ENCODE assay signal across 8 cellular contexts in genomic region chr10:68275600-68276126, GRCh38. TPM values are rescaled to one million over a fixed set of nuclear protein-coding genes. Genes with fewer than 3 reads are reported as not detected.
"Had no signal": no experiment of that assay in that cellular context is flagged by ENCODE, and none has a peak within 500 bp of the region (broad histone marks: within the 10 kb centered on the region; RNA-seq: fewer than 3 reads in every experiment).

No MANE protein-coding gene starts in this region.

- ATAC-seq: GM12878 had no signal

- FAIRE-seq: G401.6, GM12878, GM12891, GM12892, GM18507, GM19239 had no signal

- H3K4me3 ChIP-seq: GM12878 had no signal

- DNase-seq: GDM1, GF-D8 had no signal

RNA-seq across cellular contexts. Expression of gene ATOH7, which starts 43.8 kb away (rescaled TPM):
- total RNA-seq: GM12878 had no signal
- polyA plus RNA-seq: GM12878 had no signal
